22 cellular contexts compared by ENCODE assay signal in genomic region chr10:51046668-51047067, GRCh38. TPM values are rescaled to one million over a fixed set of nuclear protein-coding genes. Genes with fewer than 3 reads are reported as not detected.
DNase-seq lines count a peak whose midpoint lies in the region; ATAC-seq and TF ChIP-seq lines count a peak whose summit lies in the region.
"Had no signal": no experiment of that assay in that cellular context is flagged by ENCODE, and none has a peak within 500 bp of the region (broad histone marks: within the 10 kb centered on the region; RNA-seq: fewer than 3 reads in every experiment).

No MANE protein-coding gene starts in this region.

- H3K36me3 ChIP-seq in right atrium auricular region (no peaks in the 10 kb centered on the region), heart left ventricle (no peaks in the 10 kb centered on the region), aorta (ENCODE audit: control insufficient read depth in 1 of 2, insufficient read depth in 2 of 2, low read length in 1 of 2) (no peaks in the 10 kb centered on the region)
- no peaks in the 10 kb centered on the region for H3K36me3 ChIP-seq in naive thymus-derived CD4-positive, alpha-beta T cell (ENCODE audit: control insufficient read depth in 2 of 3, insufficient read depth in 3 of 3, low read length in 3 of 3)
- H3K36me3 ChIP-seq: SJCRH30 had no signal

- POLR2A ChIA-PET in activated CD8-positive, alpha-beta T cell treated with anti-CD3 and anti-CD28 coated beads, Interleukin-2, amount 10 ng/mL, durations not matched to agents 7 days and 5 days (lab: Charles Lee), result no interaction called here
- POLR2A ChIA-PET in naive thymus-derived CD4-positive, alpha-beta T cell (lab: Charles Lee), result no interaction called here

- intact Hi-C loops in Right ventricle myocardium inferior (cut with DNase I), result loop anchor here (5.0 kb wide), 1 partner anchor 44 kb away; no protein-coding TSS in a partner anchor
- intact Hi-C loops in heart left ventricle (cut with DNase I), result loop anchor here in 8 of 10 donors (5.0 to 10.0 kb wide), 5 partner anchors 34 to 262 kb away; no protein-coding TSS in a partner anchor
- intact Hi-C loops in aorta (cut with DNase I), result loop anchor here in 1 of 2 donors (5.0 kb wide), 1 partner anchor 34 kb away; no protein-coding TSS in a partner anchor
- intact Hi-C loops in naive thymus-derived CD4-positive, alpha-beta T cell (cut with micrococcal nuclease), result no loop called here

- no peaks in the 10 kb centered on the region for H3K9me3 Mint-ChIP-seq in activated CD8-positive, alpha-beta T cell treated with anti-CD3 and anti-CD28 coated beads, Interleukin-2, amount 10 ng/mL, durations not matched to agents 7 days and 5 days (ENCODE audit: insufficient read depth)
- H3K9me3 Mint-ChIP-seq in naive thymus-derived CD4-positive, alpha-beta T cell, result peaks cover 0 to 3% (median 0%) of the 10 kb centered on the region in 11 donors
- H3K9me3 Mint-ChIP-seq: CD8-positive, alpha-beta memory T cell had no signal

- H3K4me1 ChIP-seq in right atrium auricular region, result no peaks in the 10 kb centered on the region
- H3K4me1 ChIP-seq in heart left ventricle, result peaks cover 0 to 44% (median 7%) of the 10 kb centered on the region in 12 donors
- peaks cover 2 to 11% of the 10 kb centered on the region in 2 donors for H3K4me1 ChIP-seq in aorta (ENCODE audit: control insufficient read depth in 1 of 2, insufficient read depth in 2 of 2, low read length in 2 of 2)
- H3K4me1 ChIP-seq in naive thymus-derived CD4-positive, alpha-beta T cell (ENCODE audit: control insufficient read depth in 2 of 2, insufficient read depth in 2 of 2, low read length in 2 of 2), result no peaks in the 10 kb centered on the region
- H3K4me1 ChIP-seq: SJCRH30 had no signal

- CTCF ChIA-PET in activated CD8-positive, alpha-beta T cell treated with anti-CD3 and anti-CD28 coated beads, Interleukin-2, amount 10 ng/mL, durations not matched to agents 7 days and 5 days (lab: Charles Lee), result no interaction called here
- CTCF ChIA-PET in naive thymus-derived CD4-positive, alpha-beta T cell (lab: Charles Lee), result no interaction called here

- 70 to 80% (median 72%) methylated on average over 5 of the region's 5 CpGs for WGBS in heart left ventricle, 4 donors
- WGBS in aorta, 2 donors, result 3 to 10% methylated on average over 5 of the region's 5 CpGs

- no peak overlapping the region for H3K27ac Mint-ChIP-seq in activated CD8-positive, alpha-beta T cell treated with anti-CD3 and anti-CD28 coated beads, Interleukin-2, amount 10 ng/mL, durations not matched to agents 7 days and 5 days
- no peak overlapping the region for H3K27ac Mint-ChIP-seq in naive thymus-derived CD4-positive, alpha-beta T cell
- H3K27ac Mint-ChIP-seq: CD8-positive, alpha-beta memory T cell had no signal

- DNase-seq in Right ventricle myocardium inferior (ENCODE audit: missing footprints) (no peak), right atrium auricular region (ENCODE audit: low spot score) (no peak), heart left ventricle (no peak), omental fat pad (ENCODE audit: low spot score) (no peak), aorta (no peak), NCI-H187 (lab: John Stamatoyannopoulos, UW) (no peak)
- no peak for DNase-seq in activated CD8-positive, alpha-beta T cell treated with anti-CD3 and anti-CD28 coated beads, Interleukin-2, amount 10 ng/mL, durations not matched to agents 7 days and 5 days
- DNase-seq in naive thymus-derived CD4-positive, alpha-beta T cell, result no peak
- DNase-seq: AML-193; C1 segment of cervical spinal cord; CD8-positive, alpha-beta memory T cell; IMR-90; NCI-H1092 treated with DMSO at 0.1 percent for 48 hours; NCI-H146; NCI-H2029 treated with DMSO at 0.1 percent for 48 hours; NCI-H226; NCI-H510A treated with DMSO at 0.1 percent for 48 hours; NCI-H748 treated with DMSO at 0.1 percent for 48 hours; SJCRH30 had no signal

- H3K9me3 ChIP-seq in right atrium auricular region (no peaks in the 10 kb centered on the region), heart left ventricle (no peaks in the 10 kb centered on the region), aorta (ENCODE audit: control insufficient read depth, low read length) (no peaks in the 10 kb centered on the region)
- H3K9me3 ChIP-seq in naive thymus-derived CD4-positive, alpha-beta T cell (ENCODE audit: control insufficient read depth in 2 of 3, low read length in 3 of 3), result no peaks in the 10 kb centered on the region
- H3K9me3 ChIP-seq: SJCRH30 had no signal

- no peak overlapping the region for H3K4me3 Mint-ChIP-seq in activated CD8-positive, alpha-beta T cell treated with anti-CD3 and anti-CD28 coated beads, Interleukin-2, amount 10 ng/mL, durations not matched to agents 7 days and 5 days
- no peak overlapping the region for H3K4me3 Mint-ChIP-seq in naive thymus-derived CD4-positive, alpha-beta T cell
- H3K4me3 Mint-ChIP-seq: CD8-positive, alpha-beta memory T cell had no signal

- TF ChIP-seq CTCF in right atrium auricular region (IDR thresholded peaks at IDR 0.05) (no peak), heart left ventricle (IDR thresholded peaks at IDR 0.05) (no peak), omental fat pad (IDR thresholded peaks at IDR 0.05) (no peak)

- peak; percentile 73 for ATAC-seq in Right ventricle myocardium inferior
- ATAC-seq in heart left ventricle, result peak in 3 of 4 donors; percentile 18 to 56 (median 52)
- peak; percentile 75 for ATAC-seq in omental fat pad (ENCODE audit: low FRiP score)
- peak; percentile 51 for ATAC-seq in aorta (ENCODE audit: low FRiP score)
- no peak for ATAC-seq in activated CD8-positive, alpha-beta T cell treated with anti-CD3 and anti-CD28 coated beads, Interleukin-2, amount 10 ng/mL, durations not matched to agents 7 days and 5 days
- no peak for ATAC-seq in naive thymus-derived CD4-positive, alpha-beta T cell
- ATAC-seq: Panc1 had no signal

- H3K27ac ChIP-seq in right atrium auricular region (no peak overlapping the region), heart left ventricle (peak overlapping the region in 1 of 12 donors; percentile 33), aorta (ENCODE audit: low read depth in 1 of 2, low read length in 2 of 2) (peak overlapping the region; percentile 57 to 67)
- no peak overlapping the region for H3K27ac ChIP-seq in naive thymus-derived CD4-positive, alpha-beta T cell (ENCODE audit: low read depth, low read length)
- H3K27ac ChIP-seq: 22Rv1, KMS-11, SJCRH30 had no signal

- H3K36me3 Mint-ChIP-seq in activated CD8-positive, alpha-beta T cell treated with anti-CD3 and anti-CD28 coated beads, Interleukin-2, amount 10 ng/mL, durations not matched to agents 7 days and 5 days (ENCODE audit: low read depth), result no peaks in the 10 kb centered on the region
- no peaks in the 10 kb centered on the region for H3K36me3 Mint-ChIP-seq in naive thymus-derived CD4-positive, alpha-beta T cell
- H3K36me3 Mint-ChIP-seq: CD8-positive, alpha-beta memory T cell had no signal

- H3K27me3 ChIP-seq in right atrium auricular region, result no peaks in the 10 kb centered on the region
- no peaks in the 10 kb centered on the region for H3K27me3 ChIP-seq in heart left ventricle
- H3K27me3 ChIP-seq in aorta (ENCODE audit: control insufficient read depth in 1 of 2, insufficient read depth in 2 of 2, low read length in 1 of 2), result no peaks in the 10 kb centered on the region
- no peaks in the 10 kb centered on the region for H3K27me3 ChIP-seq in naive thymus-derived CD4-positive, alpha-beta T cell (ENCODE audit: control insufficient read depth in 2 of 2, insufficient read depth in 2 of 2, low read length in 2 of 2)
- H3K27me3 ChIP-seq: SJCRH30 had no signal

- H3K27me3 Mint-ChIP-seq in activated CD8-positive, alpha-beta T cell treated with anti-CD3 and anti-CD28 coated beads, Interleukin-2, amount 10 ng/mL, durations not matched to agents 7 days and 5 days (ENCODE audit: low read depth), result no peaks in the 10 kb centered on the region
- peaks cover 0 to 24% (median 6%) of the 10 kb centered on the region in 5 donors for H3K27me3 Mint-ChIP-seq in naive thymus-derived CD4-positive, alpha-beta T cell

- H3K4me1 Mint-ChIP-seq in activated CD8-positive, alpha-beta T cell treated with anti-CD3 and anti-CD28 coated beads, Interleukin-2, amount 10 ng/mL, durations not matched to agents 7 days and 5 days (ENCODE audit: low read depth), result no peaks in the 10 kb centered on the region
- H3K4me1 Mint-ChIP-seq in naive thymus-derived CD4-positive, alpha-beta T cell, result no peaks in the 10 kb centered on the region
- H3K4me1 Mint-ChIP-seq: CD8-positive, alpha-beta memory T cell had no signal

- H3K4me3 ChIP-seq in right atrium auricular region, result no peak overlapping the region
- H3K4me3 ChIP-seq in heart left ventricle, result peak overlapping the region in 1 of 12 donors; percentile 15
- H3K4me3 ChIP-seq in aorta (ENCODE audit: low read length in 2 of 2), result peak overlapping the region in 1 of 2 donors; percentile 54
- no peak overlapping the region for H3K4me3 ChIP-seq in naive thymus-derived CD4-positive, alpha-beta T cell (ENCODE audit: low read length)
- H3K4me3 ChIP-seq: SJCRH30 had no signal

- no peak for TF ChIP-seq POLR2A in heart left ventricle (IDR thresholded peaks at IDR 0.05)

RNA-seq across cellular contexts. Expression of gene PRKG1, which starts 27.6 kb away (rescaled TPM):
- total RNA-seq in Right ventricle myocardium inferior (28.1 TPM), right atrium auricular region (10 to 100 TPM; 17.8 to 31.1 TPM), heart left ventricle (10 to 100 TPM; 16.6 to 37.3 (median 30.1) TPM), omental fat pad (10 to 100 TPM; 17.1 to 36.4 (median 25.8) TPM), aorta (100 to 1,000 TPM; 153 to 199 TPM)
- polyA plus RNA-seq in heart left ventricle (1 to 10 TPM; 5.5 to 9.5 TPM), aorta (10 to 100 TPM; 26.2 to 35.7 TPM)
- total RNA-seq in activated CD8-positive, alpha-beta T cell treated with anti-CD3 and anti-CD28 coated beads, Interleukin-2, amount 10 ng/mL, durations not matched to agents 7 days and 5 days, result not detected
- under 1 TPM in 1 of 5 experiments, not detected in 4; 0.19 TPM for total RNA-seq in naive thymus-derived CD4-positive, alpha-beta T cell
- not detected for polyA plus RNA-seq in naive thymus-derived CD4-positive, alpha-beta T cell
- total RNA-seq: CD8-positive, alpha-beta memory T cell had no signal
- polyA plus RNA-seq: CD8-positive, alpha-beta memory T cell had no signal

Comparison
In these comparisons a context has a peak if more than half of its experiments do, and no peak if none do; other contexts are left out.
1. ATAC-seq: peak in Right ventricle myocardium inferior (single experiment), heart left ventricle (3 of 4), omental fat pad (single experiment) and aorta (single experiment); none in activated CD8-positive, alpha-beta T cell treated with anti-CD3 and anti-CD28 coated beads, Interleukin-2, amount 10 ng/mL, durations not matched to agents 7 days and 5 days (single experiment) and naive thymus-derived CD4-positive, alpha-beta T cell (single experiment).
2. H3K27ac ChIP-seq: peak in aorta (2 of 2); none in right atrium auricular region (0 of 2) and naive thymus-derived CD4-positive, alpha-beta T cell (single experiment).
3. RNA of gene PRKG1, which starts 27.6 kb away (total RNA-seq): 153 to 199 TPM in aorta, 17.1 to 36.4 TPM in omental fat pad, 17.8 to 31.1 TPM in right atrium auricular region, 16.6 to 37.3 TPM in heart left ventricle and 28.1 TPM in Right ventricle myocardium inferior (single experiment); not detected in activated CD8-positive, alpha-beta T cell treated with anti-CD3 and anti-CD28 coated beads, Interleukin-2, amount 10 ng/mL, durations not matched to agents 7 days and 5 days and 0.19 TPM in naive thymus-derived CD4-positive, alpha-beta T cell; every median in the first group is over 10 times any median in the second.
4. intact Hi-C loops: an anchor here in Right ventricle myocardium inferior (5.0 kb wide) and heart left ventricle (5.0 to 10.0 kb wide); none called in naive thymus-derived CD4-positive, alpha-beta T cell.